8 cellular contexts compared by ENCODE assay signal in genomic region chr17:74750039-74750326, GRCh38.
DNase-seq lines count a peak whose midpoint lies in the region; ATAC-seq, FAIRE-seq and TF ChIP-seq lines count a peak whose summit lies in the region.

No MANE protein-coding gene starts in this region.

- no peak overlapping the region for H2AFZ ChIP-seq in KMS-11 (ENCODE audit: low read depth)

- no peak for ATAC-seq in HG03097 (IDR thresholded peaks at IDR 0.05; ENCODE audit: low FRiP score, unreplicated experiment)
- ATAC-seq in HG02678 (IDR thresholded peaks at IDR 0.05; ENCODE audit: unreplicated experiment): no peak

- no peak for FAIRE-seq in RCC 7860 (lab: Jason Lieb, UNC)

- peaks cover 64% of the 10 kb centered on the region for H3K79me2 ChIP-seq in KMS-11 (ENCODE audit: insufficient read depth, low read depth)

- peaks cover 9% of the 10 kb centered on the region for H4K20me1 ChIP-seq in KMS-11 (ENCODE audit: insufficient read depth)

- H3K27me3 ChIP-seq in KMS-11 (ENCODE audit: insufficient read depth, low read depth) (no peaks in the 10 kb centered on the region), muscle layer of colon (ENCODE audit: control insufficient read depth in 1 of 2, insufficient read depth in 2 of 2, low read length in 2 of 2) (peaks cover 0 to 22% of the 10 kb centered on the region in 2 donors)

- H3K27ac ChIP-seq in KMS-11: peak overlapping the region; percentile 94
- H3K27ac ChIP-seq in muscle layer of colon (ENCODE audit: low read depth, low read length): no peak overlapping the region

- TF ChIP-seq CTCF in AG09309 (IDR thresholded peaks at IDR 0.05; ENCODE audit: control insufficient read depth, insufficient read depth, low read depth, low read length, missing control alignments): no peak
- TF ChIP-seq CTCF in KMS-11 (conservative IDR thresholded peaks at IDR 0.05; ENCODE audit: low read depth, low read length): no peak
- TF ChIP-seq CTCF in choroid plexus epithelial cell (conservative IDR thresholded peaks at IDR 0.05; ENCODE audit: low read depth, low read length): no peak

- H3K9me3 ChIP-seq in muscle layer of colon (ENCODE audit: low read length): no peaks in the 10 kb centered on the region

- H3K9ac ChIP-seq in KMS-11 (peak overlapping the region; percentile 89), muscle layer of colon (ENCODE audit: low read length) (peak overlapping the region; percentile 57)

- H3K36me3 ChIP-seq in KMS-11 (ENCODE audit: insufficient read depth): no peaks in the 10 kb centered on the region; the same call in 1 of the 2 replicates
- H3K36me3 ChIP-seq in muscle layer of colon (ENCODE audit: insufficient read depth, low read length): no peaks in the 10 kb centered on the region

- H3K4me3 ChIP-seq in AG09309 (ENCODE audit: control insufficient read depth, low read depth, low read length) (peak overlapping the region; percentile 46), KMS-11 (IDR thresholded peaks at IDR 0.05; ENCODE audit: insufficient read depth, low read depth, low read length) (peak overlapping the region; percentile 30), choroid plexus epithelial cell (ENCODE audit: low read depth, low read length) (peak overlapping the region; percentile 75), muscle layer of colon (ENCODE audit: low read depth in 1 of 2, low read length in 2 of 2) (peak overlapping the region in 1 of 2 donors; percentile 77)

- DNase-seq in AG09309 (ENCODE audit: low read depth): no peak
- no peak for DNase-seq in choroid plexus epithelial cell (ENCODE audit: low read depth)
- DNase-seq in NCI-H446 treated with DMSO at 0.1 percent for 48 hours (lab: John Stamatoyannopoulos, UW): no peak
- DNase-seq in RCC 7860 (ENCODE audit: low spot score): no peak

- peak overlapping the region; percentile 100 for H3K4me2 ChIP-seq in KMS-11

- H3K4me1 ChIP-seq in KMS-11 (ENCODE audit: low read depth, poor library complexity, severe bottlenecking) (peaks cover 43% of the 10 kb centered on the region), muscle layer of colon (ENCODE audit: insufficient read depth, low read length) (peaks cover 9% of the 10 kb centered on the region)
